Comparison of ENCODE assay signal across 32 cellular contexts in genomic region chr7:103592844-103593243, GRCh38.
"Had no signal": no experiment of that assay in that cellular context is flagged by ENCODE, and none has a peak within 500 bp of the region (broad histone marks: within the 10 kb centered on the region; RNA-seq: fewer than 3 reads in every experiment).

No MANE protein-coding gene starts in this region.

- DNase-seq: activated CD4-positive, alpha-beta memory T cell treated with anti-CD3 and anti-CD28 coated beads, Interleukin-2, amount 10 ng/mL, durations not matched to agents 7 days and 5 days; activated CD4-positive, alpha-beta T cell treated with anti-CD3 and anti-CD28 coated beads for 36 hours; activated CD4-positive, alpha-beta T cell treated with anti-CD3 and anti-CD28 coated beads, Interleukin-2, amount 10 ng/mL, durations not matched to agents 24 days and 14 days; activated CD4-positive, alpha-beta T cell treated with anti-CD3 and anti-CD28 coated beads, Interleukin-2, amount 50 U/mL, for 4 hours; activated CD4-positive, CD25-positive, alpha-beta regulatory T cell; activated CD4-positive, CD25-positive, alpha-beta regulatory T cell treated with anti-CD3 and anti-CD28 coated beads, Interleukin-2, amount 50 U/mL, for 72 hours; activated CD8-positive, alpha-beta memory T cell treated with anti-CD3 and anti-CD28 coated beads, Interleukin-2, amount 50 U/mL, for 48 hours; activated gamma-delta T cell; activated naive CD4-positive, alpha-beta T cell; activated naive CD4-positive, alpha-beta T cell treated with anti-CD3 and anti-CD28 coated beads, Interleukin-2, amount 10 ng/mL, durations not matched to agents 7 days and 5 days; activated naive CD8-positive, alpha-beta T cell treated with anti-CD3 and anti-CD28 coated beads, Interleukin-2, amount 10 ng/mL, durations not matched to agents 7 days and 5 days; activated T-cell treated with anti-CD3 and anti-CD28 coated beads for 4 hours; activated T-cell treated with anti-CD3 and anti-CD28 coated beads, Interleukin-2, amount 50 U/mL, for 24 hours; activated T-cell treated with anti-CD3 and anti-CD28 coated beads, Interleukin-2, amount 50 U/mL, for 72 hours; effector CD4-positive, alpha-beta T cell; effector memory CD8-positive, alpha-beta T cell; foreskin fibroblast; head of caudate nucleus; hippocampal formation; T-helper 17 cell; T1000 had no signal

- H3K36me3 ChIP-seq: ascending aorta, breast epithelium had no signal

- H3K27me3 ChIP-seq: ascending aorta, breast epithelium had no signal

- H3K27ac ChIP-seq: ascending aorta, breast epithelium, coronary artery had no signal

- ATAC-seq: activated CD4-positive, alpha-beta T cell treated with anti-CD3 and anti-CD28 coated beads for 36 hours; activated naive CD4-positive, alpha-beta T cell treated with anti-CD3 and anti-CD28 coated beads, Interleukin-2, amount 50 U/mL, for 72 hours; activated T-cell treated with anti-CD3 and anti-CD28 coated beads, Interleukin-2, amount 50 U/mL, for 72 hours; effector memory CD8-positive, alpha-beta T cell; esophagus mucosa; T-helper 17 cell had no signal

- H3K4me1 Mint-ChIP-seq: activated CD4-positive, alpha-beta memory T cell treated with anti-CD3 and anti-CD28 coated beads, Interleukin-2, amount 10 ng/mL, durations not matched to agents 7 days and 5 days; activated CD4-positive, alpha-beta T cell treated with anti-CD3 and anti-CD28 coated beads for 36 hours; activated CD4-positive, alpha-beta T cell treated with anti-CD3 and anti-CD28 coated beads, Interleukin-2, amount 10 ng/mL, durations not matched to agents 24 days and 14 days; activated naive CD4-positive, alpha-beta T cell treated with anti-CD3 and anti-CD28 coated beads, Interleukin-2, amount 10 ng/mL, durations not matched to agents 7 days and 5 days; activated naive CD8-positive, alpha-beta T cell treated with anti-CD3 and anti-CD28 coated beads, Interleukin-2, amount 10 ng/mL, durations not matched to agents 7 days and 5 days; brain; central memory CD8-positive, alpha-beta T cell; T-helper 17 cell had no signal

- H3K9me3 ChIP-seq: ascending aorta, breast epithelium had no signal

- H3K9me3 Mint-ChIP-seq: activated CD4-positive, alpha-beta memory T cell treated with anti-CD3 and anti-CD28 coated beads, Interleukin-2, amount 10 ng/mL, durations not matched to agents 7 days and 5 days; activated CD4-positive, alpha-beta T cell treated with anti-CD3 and anti-CD28 coated beads, Interleukin-2, amount 10 ng/mL, durations not matched to agents 24 days and 14 days; activated naive CD4-positive, alpha-beta T cell treated with anti-CD3 and anti-CD28 coated beads, Interleukin-2, amount 10 ng/mL, durations not matched to agents 7 days and 5 days; activated naive CD4-positive, alpha-beta T cell treated with anti-CD3 and anti-CD28 coated beads, Interleukin-2, amount 50 U/mL, for 72 hours; activated naive CD8-positive, alpha-beta T cell treated with anti-CD3 and anti-CD28 coated beads, Interleukin-2, amount 10 ng/mL, durations not matched to agents 7 days and 5 days; activated T-cell treated with anti-CD3 and anti-CD28 coated beads, Interleukin-2, amount 50 U/mL, for 24 hours; activated T-cell treated with anti-CD3 and anti-CD28 coated beads, Interleukin-2, amount 50 U/mL, for 72 hours; central memory CD8-positive, alpha-beta T cell; dendritic cell treated with granulocyte-macrophage colony-stimulating factor and Interleukin-4, amounts not matched to agents 40 ng/mL and 50 ng/mL, for 4 days; effector memory CD8-positive, alpha-beta T cell; T-helper 2 cell treated with Interferon-gamma antibody and Interleukin-4, amounts not matched to agents 5 μg/mL and 100 μg/mL, for 36 hours had no signal

- FAIRE-seq: endometrium, frontal cortex had no signal

- H3K27me3 Mint-ChIP-seq: activated naive CD4-positive, alpha-beta T cell treated with anti-CD3 and anti-CD28 coated beads, Interleukin-2, amount 10 ng/mL, durations not matched to agents 7 days and 5 days; dendritic cell treated with granulocyte-macrophage colony-stimulating factor and Interleukin-4, amounts not matched to agents 40 ng/mL and 50 ng/mL, for 4 days had no signal

- H3K27ac Mint-ChIP-seq: activated CD4-positive, alpha-beta memory T cell treated with anti-CD3 and anti-CD28 coated beads, Interleukin-2, amount 10 ng/mL, durations not matched to agents 7 days and 5 days; activated CD4-positive, alpha-beta T cell treated with anti-CD3 and anti-CD28 coated beads for 36 hours; activated CD4-positive, alpha-beta T cell treated with anti-CD3 and anti-CD28 coated beads, Interleukin-2, amount 10 ng/mL, durations not matched to agents 24 days and 14 days; activated naive CD4-positive, alpha-beta T cell treated with anti-CD3 and anti-CD28 coated beads, Interleukin-2, amount 10 ng/mL, durations not matched to agents 7 days and 5 days; activated naive CD4-positive, alpha-beta T cell treated with anti-CD3 and anti-CD28 coated beads, Interleukin-2, amount 50 U/mL, for 72 hours; activated naive CD8-positive, alpha-beta T cell treated with anti-CD3 and anti-CD28 coated beads, Interleukin-2, amount 10 ng/mL, durations not matched to agents 7 days and 5 days; activated T-cell treated with anti-CD3 and anti-CD28 coated beads, Interleukin-2, amount 50 U/mL, for 24 hours; activated T-cell treated with anti-CD3 and anti-CD28 coated beads, Interleukin-2, amount 50 U/mL, for 72 hours; brain; dendritic cell treated with granulocyte-macrophage colony-stimulating factor and Interleukin-4, amounts not matched to agents 40 ng/mL and 50 ng/mL, for 4 days; effector memory CD8-positive, alpha-beta T cell; T-helper 17 cell; T-helper 2 cell treated with Interferon-gamma antibody and Interleukin-4, amounts not matched to agents 5 μg/mL and 100 μg/mL, for 36 hours had no signal

- H3K4me3 ChIP-seq: ascending aorta, breast epithelium, coronary artery had no signal

- H3K4me1 ChIP-seq: ascending aorta, breast epithelium had no signal

- H3K36me3 Mint-ChIP-seq: activated naive CD4-positive, alpha-beta T cell treated with anti-CD3 and anti-CD28 coated beads, Interleukin-2, amount 10 ng/mL, durations not matched to agents 7 days and 5 days; activated naive CD4-positive, alpha-beta T cell treated with anti-CD3 and anti-CD28 coated beads, Interleukin-2, amount 50 U/mL, for 72 hours; activated naive CD8-positive, alpha-beta T cell treated with anti-CD3 and anti-CD28 coated beads, Interleukin-2, amount 10 ng/mL, durations not matched to agents 7 days and 5 days; brain had no signal

- H3K4me3 Mint-ChIP-seq: activated CD4-positive, alpha-beta memory T cell treated with anti-CD3 and anti-CD28 coated beads, Interleukin-2, amount 10 ng/mL, durations not matched to agents 7 days and 5 days; activated CD4-positive, alpha-beta T cell treated with anti-CD3 and anti-CD28 coated beads for 36 hours; activated CD4-positive, alpha-beta T cell treated with anti-CD3 and anti-CD28 coated beads, Interleukin-2, amount 10 ng/mL, durations not matched to agents 24 days and 14 days; activated naive CD4-positive, alpha-beta T cell treated with anti-CD3 and anti-CD28 coated beads, Interleukin-2, amount 10 ng/mL, durations not matched to agents 7 days and 5 days; activated naive CD8-positive, alpha-beta T cell treated with anti-CD3 and anti-CD28 coated beads, Interleukin-2, amount 10 ng/mL, durations not matched to agents 7 days and 5 days; activated T-cell treated with anti-CD3 and anti-CD28 coated beads, Interleukin-2, amount 50 U/mL, for 24 hours; activated T-cell treated with anti-CD3 and anti-CD28 coated beads, Interleukin-2, amount 50 U/mL, for 72 hours; brain; central memory CD8-positive, alpha-beta T cell; dendritic cell treated with granulocyte-macrophage colony-stimulating factor and Interleukin-4, amounts not matched to agents 40 ng/mL and 50 ng/mL, for 4 days; effector memory CD8-positive, alpha-beta T cell; T-helper 17 cell; T-helper 2 cell treated with Interferon-gamma antibody and Interleukin-4, amounts not matched to agents 5 μg/mL and 100 μg/mL, for 36 hours had no signal
